19 cellular contexts compared by ENCODE assay signal in the genomic region with DNA sequence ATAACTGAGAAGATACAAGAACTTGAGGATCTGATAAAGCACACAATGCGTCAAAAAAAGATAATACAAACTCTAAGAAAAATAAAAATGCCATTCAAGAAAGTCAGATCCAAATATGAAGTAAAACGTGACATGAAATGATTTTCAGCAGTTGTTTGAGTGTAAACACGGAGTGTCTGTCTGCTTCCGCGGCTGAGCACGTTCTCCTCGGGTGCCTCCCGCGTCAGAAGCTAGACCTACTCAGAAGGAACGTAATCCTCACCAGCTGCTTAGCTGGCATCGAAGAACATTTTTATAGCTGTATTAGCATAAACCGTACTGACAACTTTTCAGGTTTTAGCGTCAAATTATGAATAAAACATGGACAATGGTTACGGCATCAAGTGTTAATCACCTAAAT.
"Had no signal": no experiment of that assay in that cellular context is flagged by ENCODE, and none has a peak within 500 bp of the region (broad histone marks: within the 10 kb centered on the region; RNA-seq: fewer than 3 reads in every experiment).

No MANE protein-coding gene starts in this region.

- ATAC-seq: esophagus mucosa; mucosa of descending colon; naive thymus-derived CD8-positive, alpha-beta T cell; sciatic nerve; stimulated activated memory B cell treated with anti-CD40 and anti-IgM and Interleukin-4, amounts not matched to agents 10 μg/mL and 1 μg/mL and 100 μg/mL, for 72 hours had no signal

- FAIRE-seq: TTC549 had no signal

- H3K27ac Mint-ChIP-seq: activated naive CD4-positive, alpha-beta T cell treated with anti-CD3 and anti-CD28 coated beads, Interleukin-2, amount 50 U/mL, for 24 hours; naive thymus-derived CD8-positive, alpha-beta T cell; stimulated activated memory B cell treated with anti-CD40 and anti-IgM and Interleukin-4, amounts not matched to agents 10 μg/mL and 1 μg/mL and 100 μg/mL, for 72 hours; T-helper 2 cell treated with Interferon-gamma antibody and Interleukin-4, amounts not matched to agents 5 μg/mL and 100 μg/mL, for 36 hours had no signal

- H3K36me3 ChIP-seq: ascending aorta, thoracic aorta had no signal

- DNase-seq: activated CD4-positive, alpha-beta T cell treated with anti-CD3 and anti-CD28 coated beads, Interleukin-2, amount 50 U/mL, for 4 hours; activated gamma-delta T cell; cerebellar nuclear complex; effector CD8-positive, alpha-beta T cell; mesenchymal stem cell; mucosa of descending colon; naive thymus-derived CD8-positive, alpha-beta T cell; spleen; stimulated activated CD4-positive, alpha-beta T cell treated with anti-CD3 and anti-CD28 coated beads, Interleukin-4, amount 100 ng/mL, for 4 hours had no signal

- H3K4me3 Mint-ChIP-seq: activated naive CD4-positive, alpha-beta T cell treated with anti-CD3 and anti-CD28 coated beads, Interleukin-2, amount 50 U/mL, for 24 hours; naive thymus-derived CD8-positive, alpha-beta T cell; stimulated activated memory B cell treated with anti-CD40 and anti-IgM and Interleukin-4, amounts not matched to agents 10 μg/mL and 1 μg/mL and 100 μg/mL, for 72 hours; T-helper 2 cell treated with Interferon-gamma antibody and Interleukin-4, amounts not matched to agents 5 μg/mL and 100 μg/mL, for 36 hours had no signal

- H3K4me2 ChIP-seq: hepatocyte had no signal

- H3K4me3 ChIP-seq: ascending aorta, hepatocyte, mucosa of descending colon, spleen, thoracic aorta had no signal

- H3K9me3 ChIP-seq: ascending aorta, mucosa of descending colon, thoracic aorta had no signal

- H3K27me3 ChIP-seq: ascending aorta, hepatocyte, spleen had no signal

- H3K27me3 Mint-ChIP-seq: activated naive CD4-positive, alpha-beta T cell treated with anti-CD3 and anti-CD28 coated beads, Interleukin-2, amount 50 U/mL, for 24 hours; naive thymus-derived CD8-positive, alpha-beta T cell; stimulated activated memory B cell treated with anti-CD40 and anti-IgM and Interleukin-4, amounts not matched to agents 10 μg/mL and 1 μg/mL and 100 μg/mL, for 72 hours had no signal

- H3K4me1 Mint-ChIP-seq: stimulated activated memory B cell treated with anti-CD40 and anti-IgM and Interleukin-4, amounts not matched to agents 10 μg/mL and 1 μg/mL and 100 μg/mL, for 72 hours had no signal

- H3K9ac ChIP-seq: parathyroid adenoma had no signal
